In genomic region chr4:70660106-70660505, GRCh38 we compare ENCODE assay signal across 17 cellular contexts. TPM values are rescaled to one million over a fixed set of nuclear protein-coding genes. Genes with fewer than 3 reads are reported as not detected.
"Had no signal": no experiment of that assay in that cellular context is flagged by ENCODE, and none has a peak within 500 bp of the region (broad histone marks: within the 10 kb centered on the region; RNA-seq: fewer than 3 reads in every experiment).

No MANE protein-coding gene starts in this region.

- H3K4me1 ChIP-seq: thyroid gland had no signal

- H3K9me3 Mint-ChIP-seq: activated T-cell treated with anti-CD3 and anti-CD28 coated beads, Interleukin-2, amount 50 U/mL, for 4 hours; natural killer cell; stimulated activated effector memory CD8-positive, alpha-beta T cell treated with anti-CD3 and anti-CD28 coated beads, Interleukin-12 subunit alpha, Interleukin-12 subunit beta, amount 100 ng/mL, for 72 hours had no signal

- H3K4me3 ChIP-seq: thyroid gland had no signal

- H3K4me3 Mint-ChIP-seq: activated T-cell treated with anti-CD3 and anti-CD28 coated beads, Interleukin-2, amount 50 U/mL, for 4 hours; natural killer cell; stimulated activated effector memory CD8-positive, alpha-beta T cell treated with anti-CD3 and anti-CD28 coated beads, Interleukin-12 subunit alpha, Interleukin-12 subunit beta, amount 100 ng/mL, for 72 hours had no signal

- H3K9me3 ChIP-seq: neutrophil, thyroid gland had no signal

- H3K27ac ChIP-seq: epithelial cell of prostate, neutrophil, thyroid gland had no signal

- H3K27me3 ChIP-seq: neutrophil, thyroid gland had no signal

- ATAC-seq: activated T-cell treated with anti-CD3 and anti-CD28 coated beads, Interleukin-2, amount 50 U/mL, for 4 hours; left ventricle myocardium superior; natural killer cell; stimulated activated effector memory CD8-positive, alpha-beta T cell treated with anti-CD3 and anti-CD28 coated beads, Interleukin-12 subunit alpha, Interleukin-12 subunit beta, amount 100 ng/mL, for 72 hours had no signal

- H3K27ac Mint-ChIP-seq: natural killer cell; stimulated activated effector memory CD8-positive, alpha-beta T cell treated with anti-CD3 and anti-CD28 coated beads, Interleukin-12 subunit alpha, Interleukin-12 subunit beta, amount 100 ng/mL, for 72 hours had no signal

- DNase-seq: activated CD4-positive, alpha-beta T cell treated with anti-CD3 and anti-CD28 coated beads for 1 hour; activated CD4-positive, alpha-beta T cell treated with anti-CD3 and anti-CD28 coated beads, Interleukin-2, amount 50 U/mL, for 48 hours; activated effector memory CD4-positive, alpha-beta T cell treated with Interleukin-2 at 50 U/mL for 16 hours; activated naive CD4-positive, alpha-beta T cell treated with anti-CD3 and anti-CD28 coated beads, Interleukin-2, amount 50 U/mL, for 16 hours; activated T-cell treated with anti-CD3 and anti-CD28 coated beads, Interleukin-2, amount 50 U/mL, for 4 hours; foreskin melanocyte; kidney glomerular epithelial cell; left ventricle myocardium superior; mesenchymal stem cell; natural killer cell; retina; thyroid gland had no signal

- H3K36me3 ChIP-seq: neutrophil, thyroid gland had no signal

- H3K4me1 Mint-ChIP-seq: natural killer cell; stimulated activated effector memory CD8-positive, alpha-beta T cell treated with anti-CD3 and anti-CD28 coated beads, Interleukin-12 subunit alpha, Interleukin-12 subunit beta, amount 100 ng/mL, for 72 hours had no signal

- H3K36me3 Mint-ChIP-seq: natural killer cell; stimulated activated effector memory CD8-positive, alpha-beta T cell treated with anti-CD3 and anti-CD28 coated beads, Interleukin-12 subunit alpha, Interleukin-12 subunit beta, amount 100 ng/mL, for 72 hours had no signal

RNA-seq across cellular contexts. Expression of gene JCHAIN, which starts 6.2 kb away (rescaled TPM):
- total RNA-seq: astrocyte, dermis microvascular lymphatic vessel endothelial cell had no signal

RNA-seq across cellular contexts. Expression of gene ENAM, which starts 31.6 kb away (rescaled TPM):
- total RNA-seq: activated T-cell treated with anti-CD3 and anti-CD28 coated beads, Interleukin-2, amount 50 U/mL, for 4 hours; dermis microvascular lymphatic vessel endothelial cell; natural killer cell had no signal
